Comparison of ENCODE assay signal across 7 cellular contexts in genomic region chr2:515728-516127, GRCh38.
"Had no signal": no experiment of that assay in that cellular context is flagged by ENCODE, and none has a peak within 500 bp of the region (broad histone marks: within the 10 kb centered on the region; RNA-seq: fewer than 3 reads in every experiment).

No MANE protein-coding gene starts in this region.

- H3K27ac ChIP-seq: HL-60 had no signal

- ATAC-seq: HepG2, K562 had no signal

- DNase-seq: IMR-90, KBM-7, KG1 had no signal

- H3K4me3 ChIP-seq: K562 had no signal

- H3K4me1 Mint-ChIP-seq: IgD-negative memory B cell had no signal

- H3K27ac Mint-ChIP-seq: IgD-negative memory B cell had no signal

- H3K4me3 Mint-ChIP-seq: IgD-negative memory B cell had no signal
